In the genomic region with DNA sequence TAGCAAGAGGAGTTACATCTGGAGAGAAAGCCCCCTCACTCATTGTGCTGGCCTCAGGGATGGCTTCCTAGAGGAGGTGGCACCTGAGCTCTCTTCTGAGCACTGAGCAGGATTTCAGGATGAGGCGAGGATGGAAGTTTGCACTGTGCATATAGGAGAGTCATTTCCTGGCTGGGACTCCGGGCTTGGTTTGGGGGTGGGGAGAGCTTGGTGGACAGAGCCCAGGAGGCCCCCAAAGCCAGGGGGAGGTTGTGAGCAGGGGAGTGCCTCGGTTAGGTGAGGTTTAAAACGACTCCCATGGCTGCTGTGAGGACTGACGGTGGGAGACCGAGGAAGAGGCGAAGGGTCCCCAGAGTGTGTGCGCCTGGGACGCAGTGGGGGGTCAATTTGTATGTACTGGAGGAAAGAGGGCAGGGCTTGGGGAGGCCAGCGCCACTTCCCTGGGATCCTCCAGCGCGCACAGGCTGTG, we compare ENCODE assay signal across 8 cellular contexts. TPM values are rescaled to one million over a fixed set of nuclear protein-coding genes. Genes with fewer than 3 reads are reported as not detected.
DNase-seq lines count a peak whose midpoint lies in the region; TF ChIP-seq lines count a peak whose summit lies in the region.

No MANE protein-coding gene starts in this region.

- no peaks in the 10 kb centered on the region for H3K9me3 Mint-ChIP-seq in CD4-positive, alpha-beta memory T cell

- no peaks in the 10 kb centered on the region for H3K9me3 ChIP-seq in CD4-positive, alpha-beta memory T cell (ENCODE audit: control insufficient read depth in 1 of 2, low read length in 2 of 2)
- no peaks in the 10 kb centered on the region for H3K9me3 ChIP-seq in effector memory CD4-positive, alpha-beta T cell (ENCODE audit: control insufficient read depth, low read length)
- no peaks in the 10 kb centered on the region for H3K9me3 ChIP-seq in osteoblast (ENCODE audit: low read depth, low read length)

- no peaks in the 10 kb centered on the region for H3K36me3 ChIP-seq in CD4-positive, alpha-beta memory T cell (ENCODE audit: insufficient read depth, low read length)
- no peaks in the 10 kb centered on the region for H3K36me3 ChIP-seq in effector memory CD4-positive, alpha-beta T cell (ENCODE audit: control insufficient read depth, insufficient read depth, low read length)
- no peaks in the 10 kb centered on the region for H3K36me3 ChIP-seq in osteoblast (ENCODE audit: insufficient read depth, low read length)

- H3K36me3 Mint-ChIP-seq in CD4-positive, alpha-beta memory T cell: no peaks in the 10 kb centered on the region

- peak overlapping the region; percentile 60 to 89 (median 73) for H3K27ac Mint-ChIP-seq in CD4-positive, alpha-beta memory T cell

- H3K27ac ChIP-seq in CD4-positive, alpha-beta memory T cell (ENCODE audit: low read depth, low read length): peak overlapping the region; percentile 16
- peak overlapping the region; percentile 37 for H3K27ac ChIP-seq in effector memory CD4-positive, alpha-beta T cell (ENCODE audit: insufficient read depth, low read length, poor library complexity, severe bottlenecking)
- peak overlapping the region; percentile 43 for H3K27ac ChIP-seq in osteoblast (ENCODE audit: low read depth, low read length)

- H3K4me1 ChIP-seq in CD4-positive, alpha-beta memory T cell (ENCODE audit: insufficient read depth, low read length): peaks cover 36% of the 10 kb centered on the region
- peaks cover 37% of the 10 kb centered on the region for H3K4me1 ChIP-seq in effector memory CD4-positive, alpha-beta T cell (ENCODE audit: control insufficient read depth, insufficient read depth, low read length, poor library complexity, severe bottlenecking)
- peaks cover 46% of the 10 kb centered on the region for H3K4me1 ChIP-seq in osteoblast (ENCODE audit: insufficient read depth, low read length)

- H3K79me2 ChIP-seq in osteoblast (ENCODE audit: insufficient read depth, low read length): peaks cover 26% of the 10 kb centered on the region

- no peaks in the 10 kb centered on the region for H3K27me3 ChIP-seq in CD4-positive, alpha-beta memory T cell (ENCODE audit: insufficient read depth, low read length)
- H3K27me3 ChIP-seq in effector memory CD4-positive, alpha-beta T cell (replicated peaks; ENCODE audit: control insufficient read depth, insufficient read depth, low read length, poor library complexity, severe bottlenecking): no peaks in the 10 kb centered on the region
- no peaks in the 10 kb centered on the region for H3K27me3 ChIP-seq in osteoblast (ENCODE audit: insufficient read depth, low read length)

- peak overlapping the region; percentile 75 for H3K4me2 ChIP-seq in osteoblast (ENCODE audit: insufficient read depth, low read length)

- H3K4me3 ChIP-seq in CD4-positive, alpha-beta memory T cell (ENCODE audit: low read length in 2 of 2): peak overlapping the region; percentile 36 to 65
- H3K4me3 ChIP-seq in effector memory CD4-positive, alpha-beta T cell (ENCODE audit: insufficient read depth, low read depth, low read length, poor library complexity, severe bottlenecking): peak overlapping the region; percentile 51
- peak overlapping the region; percentile 76 for H3K4me3 ChIP-seq in osteoblast (ENCODE audit: insufficient read depth, low read length)

- no peaks in the 10 kb centered on the region for H4K20me1 ChIP-seq in osteoblast (ENCODE audit: insufficient read depth, low read length)

- H2AFZ ChIP-seq in osteoblast (ENCODE audit: low read length): no peak overlapping the region

- CTCF ChIA-PET in CD4-positive, alpha-beta memory T cell (lab: Charles Lee; ENCODE audit: partially characterized antibody): interaction anchor here (2.0 kb wide), 1 partner anchor 26 kb away, joined by 4 read pairs; no protein-coding TSS in a partner anchor

- peaks cover 32 to 61% (median 39%) of the 10 kb centered on the region in 4 donors for H3K4me1 Mint-ChIP-seq in CD4-positive, alpha-beta memory T cell

- TF ChIP-seq CTCF in osteoblast (IDR thresholded peaks at IDR 0.05; ENCODE audit: extremely low read depth, low read depth, low read length): no peak

- POLR2A ChIA-PET in CD4-positive, alpha-beta memory T cell (lab: Charles Lee; ENCODE audit: partially characterized antibody): no interaction called here

- no peaks in the 10 kb centered on the region for H3K27me3 Mint-ChIP-seq in CD4-positive, alpha-beta memory T cell

- DNase-seq in CD4-positive, alpha-beta memory T cell: peak in 1 of 5 donors; percentile 19
- DNase-seq in NCI-H510A treated with DMSO at 0.1 percent for 48 hours (lab: John Stamatoyannopoulos, UW): peak; percentile 67
- DNase-seq in effector memory CD4-positive, alpha-beta T cell: no peak
- peak; percentile 94 for DNase-seq in osteoblast (ENCODE audit: insufficient read length, low spot score, missing footprints)
- no peak for DNase-seq in NCI-H2171 treated with DMSO at 0.1 percent for 48 hours (lab: John Stamatoyannopoulos, UW)
- no peak for DNase-seq in HPDE6-E6E7 (ENCODE audit: extremely low spot score)
- DNase-seq in NCI-H345 (lab: John Stamatoyannopoulos, UW): no peak
- no peak for DNase-seq in NCI-H1436 (lab: John Stamatoyannopoulos, UW)

- intact Hi-C loops in CD4-positive, alpha-beta memory T cell (cut with micrococcal nuclease): no loop called here

- peak overlapping the region; percentile 57 to 88 (median 87) for H3K4me3 Mint-ChIP-seq in CD4-positive, alpha-beta memory T cell

RNA-seq across cellular contexts. Expression of a gene that starts 1.2 kb away (rescaled TPM):
- 1 to 10 TPM; 3.5 TPM for total RNA-seq in CD4-positive, alpha-beta memory T cell
- 1 to 10 TPM in 1 of 2 donors, under 1 TPM in 1; 0.18 to 2.6 TPM for polyA plus RNA-seq in CD4-positive, alpha-beta memory T cell
- 8.7 and 9.1 TPM in 2 replicates for total RNA-seq in osteoblast

RNA-seq across cellular contexts. Expression of a gene that starts 24.6 kb away (rescaled TPM):
- total RNA-seq in CD4-positive, alpha-beta memory T cell: not detected
- not detected for polyA plus RNA-seq in CD4-positive, alpha-beta memory T cell
- total RNA-seq in osteoblast: under 0.01 TPM in 1 of 2 replicates, not detected in the other

RNA-seq across cellular contexts. Expression of a gene that starts 45.6 kb away (rescaled TPM):
- 10 to 100 TPM; 48.5 to 66.7 TPM for total RNA-seq in CD4-positive, alpha-beta memory T cell
- 10 to 100 TPM in 1 of 2 donors, 1 to 10 TPM in 1; 7.7 to 15.8 TPM for polyA plus RNA-seq in CD4-positive, alpha-beta memory T cell
- total RNA-seq in osteoblast: 21.4 and 24.2 TPM in 2 replicates

Comparison
In these comparisons a context has a peak if more than half of its experiments do, and no peak if none do; other contexts are left out.
1. DNase-seq: peak in NCI-H510A treated with DMSO at 0.1 percent for 48 hours (single experiment) and osteoblast (single experiment); none in effector memory CD4-positive, alpha-beta T cell (0 of 3), NCI-H2171 treated with DMSO at 0.1 percent for 48 hours (single experiment), HPDE6-E6E7 (single experiment), NCI-H345 (single experiment) and NCI-H1436 (single experiment).
2. Peak in every context shown above with its lines, with median percentiles within 50 percentile points of each other: H3K27ac ChIP-seq and H3K4me3 ChIP-seq.